6 cellular contexts compared by ENCODE assay signal in the genomic region with DNA sequence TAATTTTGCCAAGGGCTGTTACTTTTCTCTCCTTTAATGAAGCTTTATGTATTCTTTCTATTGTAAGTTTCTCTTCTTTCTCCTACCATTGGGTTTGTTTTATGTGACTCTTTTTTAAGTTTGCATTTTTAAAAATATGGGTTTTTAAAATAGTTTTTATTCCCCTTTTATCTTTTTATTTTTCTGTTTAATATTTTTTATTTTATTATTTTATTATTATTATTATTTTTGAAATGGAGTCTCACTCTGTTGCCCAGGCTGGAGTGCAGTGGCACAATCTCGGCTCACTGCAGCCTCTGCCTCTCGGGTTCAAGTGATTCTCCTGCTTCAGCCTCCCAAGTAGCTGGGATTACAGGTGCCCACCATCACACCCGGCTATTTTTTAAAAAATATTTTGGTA. TPM values are rescaled to one million over a fixed set of nuclear protein-coding genes. Genes with fewer than 3 reads are reported as not detected.
"Had no signal": no experiment of that assay in that cellular context is flagged by ENCODE, and none has a peak within 500 bp of the region (broad histone marks: within the 10 kb centered on the region; RNA-seq: fewer than 3 reads in every experiment).

No MANE protein-coding gene starts in this region.

RNA-seq across cellular contexts. Expression of gene AGR2, which starts 34.8 kb away (rescaled TPM):
- total RNA-seq: LHCN-M2, OCI-LY7, SK-MEL-5 had no signal
- polyA plus RNA-seq: IgD-negative memory B cell, K562, SK-N-SH had no signal
